ENCODE assay signal across 8 cellular contexts in genomic region chr9:110050925-110051355, GRCh38.
DNase-seq lines count a peak whose midpoint lies in the region; ATAC-seq and TF ChIP-seq lines count a peak whose summit lies in the region.

No MANE protein-coding gene starts in this region.

- DNase-seq in GM10266 (ENCODE audit: extremely low spot score) (peak; percentile 53), right lobe of liver (no peak), D341Med (ENCODE audit: low spot score) (no peak), COLO668 (lab: John Stamatoyannopoulos, UW; ENCODE audit: unreplicated experiment) (no peak), DMS79 (lab: John Stamatoyannopoulos, UW) (no peak)
- peak; percentile 51 for DNase-seq in activated naive CD4-positive, alpha-beta T cell treated with anti-CD3 and anti-CD28 coated beads, Interleukin-2, amount 10 ng/mL, durations not matched to agents 7 days and 5 days

- H3K36me3 Mint-ChIP-seq in activated naive CD4-positive, alpha-beta T cell treated with anti-CD3 and anti-CD28 coated beads, Interleukin-2, amount 10 ng/mL, durations not matched to agents 7 days and 5 days = peaks cover 19% of the 10 kb centered on the region

- peaks cover 22% of the 10 kb centered on the region for H3K27me3 Mint-ChIP-seq in activated naive CD4-positive, alpha-beta T cell treated with anti-CD3 and anti-CD28 coated beads, Interleukin-2, amount 10 ng/mL, durations not matched to agents 7 days and 5 days

- peak overlapping the region; percentile 77 for H3K4me3 Mint-ChIP-seq in activated naive CD4-positive, alpha-beta T cell treated with anti-CD3 and anti-CD28 coated beads, Interleukin-2, amount 10 ng/mL, durations not matched to agents 7 days and 5 days

- H3K9me3 Mint-ChIP-seq in activated naive CD4-positive, alpha-beta T cell treated with anti-CD3 and anti-CD28 coated beads, Interleukin-2, amount 10 ng/mL, durations not matched to agents 7 days and 5 days = no peaks in the 10 kb centered on the region

- H3K36me3 ChIP-seq in KOPT-K1 (ENCODE audit: insufficient read depth, low read length) (peaks cover 28% of the 10 kb centered on the region), right lobe of liver (no peaks in the 10 kb centered on the region)

- CTCF ChIA-PET in activated naive CD4-positive, alpha-beta T cell treated with anti-CD3 and anti-CD28 coated beads, Interleukin-2, amount 10 ng/mL, durations not matched to agents 7 days and 5 days (lab: Charles Lee) = interaction anchor here (0.7 to 16.3 kb wide), 4 partner anchors 98 to 163 kb away, joined by 3 to 211 read pairs (median 8); no protein-coding TSS in a partner anchor

- ATAC-seq in GM21529 (IDR thresholded peaks at IDR 0.05; ENCODE audit: unreplicated experiment) (peak; percentile 40), right lobe of liver (peak; percentile 18 to 72 (median 38))

- H3K4me1 Mint-ChIP-seq in activated naive CD4-positive, alpha-beta T cell treated with anti-CD3 and anti-CD28 coated beads, Interleukin-2, amount 10 ng/mL, durations not matched to agents 7 days and 5 days = peaks cover 56% of the 10 kb centered on the region

- TF ChIP-seq CTCF in GM10266 (IDR thresholded peaks at IDR 0.05; ENCODE audit: control insufficient read depth, insufficient read depth, low read depth, missing control alignments) (no peak), right lobe of liver (IDR thresholded peaks at IDR 0.05) (no peak)

- H3K9me3 ChIP-seq in KOPT-K1 (ENCODE audit: insufficient read depth, low read length, poor library complexity, severe bottlenecking) (no peaks in the 10 kb centered on the region), right lobe of liver (no peaks in the 10 kb centered on the region)

- intact Hi-C loops in right lobe of liver (cut with DNase I) = loop anchor here in 1 of 2 donors (5.0 kb wide), 1 partner anchor 144 kb away; no protein-coding TSS in a partner anchor

- H3K27ac ChIP-seq in KOPT-K1 (ENCODE audit: low read depth, low read length, poor library complexity, severe bottlenecking) (peak overlapping the region; percentile 95), right lobe of liver (peak overlapping the region in 1 of 3 donors; percentile 76)

- TF ChIP-seq POLR2A in right lobe of liver (IDR thresholded peaks at IDR 0.05) = no peak

- peak overlapping the region; percentile 83 for H3K27ac Mint-ChIP-seq in activated naive CD4-positive, alpha-beta T cell treated with anti-CD3 and anti-CD28 coated beads, Interleukin-2, amount 10 ng/mL, durations not matched to agents 7 days and 5 days

- H3K4me1 ChIP-seq in right lobe of liver = peaks cover 0 to 23% (median 0%) of the 10 kb centered on the region in 4 donors

- no peaks in the 10 kb centered on the region for H3K27me3 ChIP-seq in right lobe of liver

- H3K4me3 ChIP-seq in right lobe of liver = no peak overlapping the region

- WGBS in right lobe of liver (ENCODE audit: insufficient coverage, low coverage, low lambda C conversion rate, missing lambda C conversion rate) = 41% methylated on average over 1 of the region's 1 CpG

Comparison
In these comparisons a context has a peak if more than half of its experiments do, and no peak if none do; other contexts are left out.
1. DNase-seq: peak in GM10266 (single experiment) and activated naive CD4-positive, alpha-beta T cell treated with anti-CD3 and anti-CD28 coated beads, Interleukin-2, amount 10 ng/mL, durations not matched to agents 7 days and 5 days (single experiment); none in right lobe of liver (0 of 3), D341Med (single experiment), COLO668 (single experiment) and DMS79 (single experiment).